ENCODE assay signal across 1 cellular context in the genomic region with DNA sequence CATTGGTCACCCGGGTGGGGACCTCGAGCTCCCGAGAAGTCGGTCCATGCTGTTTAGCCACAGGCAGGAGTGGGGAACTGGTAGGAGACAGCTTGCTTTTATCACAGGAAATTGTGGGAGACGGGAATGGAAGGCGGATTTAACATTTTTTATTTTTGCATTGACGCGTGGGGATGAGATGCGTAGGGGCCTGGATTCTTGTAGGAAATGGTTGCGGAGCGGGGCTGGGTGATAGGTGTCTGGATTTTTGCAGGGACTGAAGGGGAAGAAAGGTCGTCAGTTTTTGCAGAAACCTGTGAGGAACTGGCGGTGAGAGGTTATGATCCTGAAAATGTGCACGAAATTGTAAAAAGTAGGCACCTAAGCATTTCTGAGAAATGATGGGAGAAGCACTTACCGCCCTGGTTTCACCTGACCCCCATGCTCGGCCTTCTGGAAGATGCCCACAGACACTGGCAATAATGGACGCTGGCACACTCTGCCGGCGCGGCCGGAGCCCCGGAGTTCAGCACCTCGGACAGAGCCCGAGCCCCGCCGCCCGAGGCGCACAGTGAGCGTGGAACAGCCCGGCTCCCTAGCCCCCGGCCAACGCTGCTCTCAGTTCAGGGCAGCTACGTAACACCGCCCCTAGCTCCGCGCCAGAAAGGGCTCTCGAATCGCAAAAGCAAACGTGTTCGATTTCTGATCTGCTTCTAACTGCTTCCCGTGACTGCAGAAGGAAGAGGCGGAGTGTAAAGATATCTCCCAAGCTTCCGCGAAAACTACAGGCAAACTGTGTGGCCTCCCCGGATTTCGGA.
TF ChIP-seq lines count a peak whose summit lies in the region.

No MANE protein-coding gene starts in this region.

TF ChIP-seq in HepG2, 621 proteins besides CTCF, POLR2A, EP300 and RAD21 (continued from another document and continues in another):
- TF ChIP-seq, protein P1, sequence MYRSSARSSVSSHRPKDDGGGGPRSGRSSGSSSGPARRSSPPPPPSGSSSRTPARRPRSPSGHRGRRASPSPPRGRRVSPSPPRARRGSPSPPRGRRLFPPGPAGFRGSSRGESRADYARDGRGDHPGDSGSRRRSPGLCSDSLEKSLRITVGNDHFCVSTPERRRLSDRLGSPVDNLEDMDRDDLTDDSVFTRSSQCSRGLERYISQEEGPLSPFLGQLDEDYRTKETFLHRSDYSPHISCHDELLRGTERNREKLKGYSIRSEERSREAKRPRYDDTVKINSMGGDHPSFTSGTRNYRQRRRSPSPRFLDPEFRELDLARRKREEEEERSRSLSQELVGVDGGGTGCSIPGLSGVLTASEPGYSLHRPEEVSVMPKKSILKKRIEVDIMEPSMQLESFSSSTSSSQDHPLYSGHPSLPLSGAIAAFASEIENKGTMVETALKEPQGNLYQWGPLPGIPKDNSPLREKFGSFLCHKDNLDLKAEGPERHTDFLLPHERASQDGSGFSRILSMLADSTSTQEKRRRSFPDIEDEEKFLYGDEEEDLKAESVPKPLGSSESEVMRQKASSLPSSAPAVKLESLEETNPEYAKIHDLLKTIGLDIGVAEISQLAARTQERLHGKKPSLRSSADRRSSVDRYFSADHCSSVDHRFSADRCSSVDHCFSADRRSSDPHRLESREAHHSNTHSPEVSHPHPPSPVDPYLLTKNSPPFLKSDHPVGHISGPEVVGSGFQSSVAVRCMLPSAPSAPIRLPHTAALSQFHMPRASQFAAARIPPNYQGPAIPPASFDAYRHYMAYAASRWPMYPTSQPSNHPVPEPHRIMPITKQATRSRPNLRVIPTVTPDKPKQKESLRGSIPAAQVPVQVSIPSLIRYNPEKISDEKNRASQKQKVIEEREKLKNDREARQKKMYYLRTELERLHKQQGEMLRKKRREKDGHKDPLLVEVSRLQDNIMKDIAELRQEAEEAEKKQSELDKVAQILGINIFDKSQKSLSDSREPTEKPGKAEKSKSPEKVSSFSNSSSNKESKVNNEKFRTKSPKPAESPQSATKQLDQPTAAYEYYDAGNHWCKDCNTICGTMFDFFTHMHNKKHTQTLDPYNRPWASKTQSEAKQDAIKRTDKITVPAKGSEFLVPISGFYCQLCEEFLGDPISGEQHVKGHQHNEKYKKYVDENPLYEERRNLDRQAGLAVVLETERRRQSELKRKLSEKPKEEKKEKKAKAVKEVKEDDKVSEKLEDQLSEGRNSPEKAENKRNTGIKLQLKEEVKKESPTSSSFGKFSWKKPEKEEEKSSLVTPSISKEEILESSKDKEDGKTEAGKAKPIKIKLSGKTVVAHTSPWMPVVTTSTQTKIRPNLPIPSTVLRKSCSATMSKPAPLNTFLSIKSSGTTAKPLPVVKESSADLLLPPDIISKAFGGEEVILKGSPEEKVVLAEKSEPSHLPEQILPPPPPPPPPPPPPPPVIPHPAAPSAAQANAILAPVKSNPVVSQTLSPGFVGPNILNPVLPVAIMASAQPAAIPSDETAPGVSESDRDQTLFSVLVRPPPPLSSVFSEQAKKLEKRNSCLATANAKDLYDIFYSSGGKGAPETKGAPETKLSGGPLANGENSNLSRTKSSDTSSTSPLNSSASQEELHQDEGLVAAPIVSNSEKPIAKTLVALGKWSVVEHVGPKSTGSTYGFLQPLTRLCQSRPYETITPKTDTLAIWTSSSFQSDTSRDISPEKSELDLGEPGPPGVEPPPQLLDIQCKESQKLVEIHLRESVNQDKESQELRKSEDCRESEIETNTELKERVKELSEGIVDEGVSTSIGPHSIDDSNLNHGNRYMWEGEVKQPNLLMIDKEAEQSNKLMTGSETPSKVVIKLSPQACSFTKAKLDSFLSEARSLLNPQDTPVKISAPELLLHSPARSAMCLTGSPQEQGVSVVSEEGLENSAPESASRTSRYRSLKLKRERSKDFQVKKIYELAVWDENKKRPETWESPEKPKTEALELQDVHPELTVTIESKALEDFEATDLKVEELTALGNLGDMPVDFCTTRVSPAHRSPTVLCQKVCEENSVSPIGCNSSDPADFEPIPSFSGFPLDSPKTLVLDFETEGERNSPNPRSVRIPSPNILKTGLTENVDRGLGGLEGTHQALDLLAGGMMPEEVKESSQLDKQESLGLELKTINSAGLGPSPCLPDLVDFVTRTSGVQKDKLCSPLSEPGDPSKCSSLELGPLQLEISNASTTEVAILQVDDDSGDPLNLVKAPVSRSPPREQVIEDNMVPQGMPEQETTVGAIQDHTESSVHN (CRISPR knock-in tag; IDR thresholded peaks at IDR 0.05), result no peak
- TF ChIP-seq ZNF781 (CRISPR knock-in tag; IDR thresholded peaks at IDR 0.05; ENCODE audit: borderline replicate concordance, not compliant biosample characterization) (peak; percentile 69), ISL2 (CRISPR knock-in tag; IDR thresholded peaks at IDR 0.05) (peak; percentile 64; the same call in 1 of the 2 replicates), BRCA1 (CRISPR knock-in tag; IDR thresholded peaks at IDR 0.05) (peak; percentile 71; the same call in 1 of the 2 replicates), GABPB1 (CRISPR knock-in tag; IDR thresholded peaks at IDR 0.05) (peak; percentile 56; the same call in 1 of the 2 replicates), ZNF431 (CRISPR knock-in tag; IDR thresholded peaks at IDR 0.05; ENCODE audit: borderline replicate concordance, low read depth) (peak; percentile 66; the same call in 1 of the 2 replicates), IKZF1 (IDR thresholded peaks at IDR 0.05) (no peak), MEIS2 (CRISPR knock-in tag; IDR thresholded peaks at IDR 0.05) (peak; percentile 82; the same call in 1 of the 2 replicates), ZMAT3 (CRISPR knock-in tag; conservative IDR thresholded peaks at IDR 0.05) (peak; percentile 84), SP140L (CRISPR knock-in tag; IDR thresholded peaks at IDR 0.05; ENCODE audit: borderline replicate concordance) (peak; percentile 92; the same call in 1 of the 2 replicates), SRY (CRISPR knock-in tag; IDR thresholded peaks at IDR 0.05) (peak; percentile 77; the same call in 1 of the 2 replicates), PHF20 (CRISPR knock-in tag; IDR thresholded peaks at IDR 0.05) (0 out of 2 replicates have a peak, but pooled peaks have one; percentile 25), TGIF2 (CRISPR knock-in tag; IDR thresholded peaks at IDR 0.05) (no peak), PAX8 (CRISPR knock-in tag; IDR thresholded peaks at IDR 0.05; ENCODE audit: borderline replicate concordance) (no peak), HES4 (CRISPR knock-in tag; IDR thresholded peaks at IDR 0.05; ENCODE audit: borderline replicate concordance) (peak; percentile 78), ZNF317 (CRISPR knock-in tag; IDR thresholded peaks at IDR 0.05) (peak; percentile 60; the same call in 1 of the 2 replicates), ELF3 (CRISPR knock-in tag; IDR thresholded peaks at IDR 0.05) (0 out of 2 replicates have a peak, but pooled peaks have one; percentile 25), NFKB2 (CRISPR knock-in tag; IDR thresholded peaks at IDR 0.05; ENCODE audit: borderline replicate concordance) (peak; percentile 87; the same call in 1 of the 2 replicates), ZNF556 (CRISPR knock-in tag; IDR thresholded peaks at IDR 0.05; ENCODE audit: borderline replicate concordance) (no peak), TRIM24 (CRISPR knock-in tag; IDR thresholded peaks at IDR 0.05) (no peak), XRCC5 (optimal IDR thresholded peaks at IDR 0.05; ENCODE audit: low read length) (peak; percentile 68), MAZ (IDR thresholded peaks at IDR 0.05; ENCODE audit: borderline replicate concordance, low read depth, low read length) (no peak), MAZ (CRISPR knock-in tag; IDR thresholded peaks at IDR 0.05; ENCODE audit: low read depth) (0 out of 2 replicates have a peak, but pooled peaks have one; percentile 47), ZNF205 (CRISPR knock-in tag; IDR thresholded peaks at IDR 0.05) (0 out of 2 replicates have a peak, but pooled peaks have one; percentile 36), ZNF772 (CRISPR knock-in tag; IDR thresholded peaks at IDR 0.05) (0 out of 2 replicates have a peak, but pooled peaks have one; percentile 37), HHEX (CRISPR knock-in tag; IDR thresholded peaks at IDR 0.05) (no peak)
- TF ChIP-seq, protein P2, sequence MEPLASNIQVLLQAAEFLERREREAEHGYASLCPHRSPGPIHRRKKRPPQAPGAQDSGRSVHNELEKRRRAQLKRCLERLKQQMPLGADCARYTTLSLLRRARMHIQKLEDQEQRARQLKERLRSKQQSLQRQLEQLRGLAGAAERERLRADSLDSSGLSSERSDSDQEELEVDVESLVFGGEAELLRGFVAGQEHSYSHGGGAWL (CRISPR knock-in tag; IDR thresholded peaks at IDR 0.05), result peak; percentile 85; the same call in 1 of the 2 replicates
- TF ChIP-seq, protein P3, sequence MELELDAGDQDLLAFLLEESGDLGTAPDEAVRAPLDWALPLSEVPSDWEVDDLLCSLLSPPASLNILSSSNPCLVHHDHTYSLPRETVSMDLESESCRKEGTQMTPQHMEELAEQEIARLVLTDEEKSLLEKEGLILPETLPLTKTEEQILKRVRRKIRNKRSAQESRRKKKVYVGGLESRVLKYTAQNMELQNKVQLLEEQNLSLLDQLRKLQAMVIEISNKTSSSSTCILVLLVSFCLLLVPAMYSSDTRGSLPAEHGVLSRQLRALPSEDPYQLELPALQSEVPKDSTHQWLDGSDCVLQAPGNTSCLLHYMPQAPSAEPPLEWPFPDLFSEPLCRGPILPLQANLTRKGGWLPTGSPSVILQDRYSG (CRISPR knock-in tag; IDR thresholded peaks at IDR 0.05), result peak; percentile 80; the same call in 1 of the 2 replicates
- TF ChIP-seq, protein P4, sequence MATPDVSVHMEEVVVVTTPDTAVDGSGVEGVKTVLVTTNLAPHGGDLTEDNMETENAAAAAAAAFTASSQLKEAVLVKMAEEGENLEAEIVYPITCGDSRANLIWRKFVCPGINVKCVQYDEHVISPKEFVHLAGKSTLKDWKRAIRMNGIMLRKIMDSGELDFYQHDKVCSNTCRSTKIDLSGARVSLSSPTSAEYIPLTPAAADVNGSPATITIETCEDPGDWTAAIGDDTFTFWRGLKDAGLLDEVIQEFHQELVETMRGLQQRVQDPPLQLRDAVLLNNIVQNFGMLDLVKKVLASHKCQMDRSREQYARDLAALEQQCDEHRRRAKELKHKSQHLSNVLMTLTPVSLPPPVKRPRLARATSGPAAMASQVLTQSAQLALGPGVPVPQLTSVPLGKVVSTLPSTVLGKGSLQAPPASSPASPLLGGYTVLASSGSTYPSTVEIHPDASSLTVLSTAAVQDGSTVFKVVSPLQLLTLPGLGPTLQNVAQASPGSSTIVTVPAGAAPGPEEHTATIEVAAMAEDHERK (CRISPR knock-in tag; IDR thresholded peaks at IDR 0.05; ENCODE audit: low read depth), result no peak
- TF ChIP-seq, protein P5, sequence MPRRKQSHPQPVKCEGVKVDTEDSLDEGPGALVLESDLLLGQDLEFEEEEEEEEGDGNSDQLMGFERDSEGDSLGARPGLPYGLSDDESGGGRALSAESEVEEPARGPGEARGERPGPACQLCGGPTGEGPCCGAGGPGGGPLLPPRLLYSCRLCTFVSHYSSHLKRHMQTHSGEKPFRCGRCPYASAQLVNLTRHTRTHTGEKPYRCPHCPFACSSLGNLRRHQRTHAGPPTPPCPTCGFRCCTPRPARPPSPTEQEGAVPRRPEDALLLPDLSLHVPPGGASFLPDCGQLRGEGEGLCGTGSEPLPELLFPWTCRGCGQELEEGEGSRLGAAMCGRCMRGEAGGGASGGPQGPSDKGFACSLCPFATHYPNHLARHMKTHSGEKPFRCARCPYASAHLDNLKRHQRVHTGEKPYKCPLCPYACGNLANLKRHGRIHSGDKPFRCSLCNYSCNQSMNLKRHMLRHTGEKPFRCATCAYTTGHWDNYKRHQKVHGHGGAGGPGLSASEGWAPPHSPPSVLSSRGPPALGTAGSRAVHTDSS (CRISPR knock-in tag; conservative IDR thresholded peaks at IDR 0.05), result no peak
- TF ChIP-seq, protein P6, sequence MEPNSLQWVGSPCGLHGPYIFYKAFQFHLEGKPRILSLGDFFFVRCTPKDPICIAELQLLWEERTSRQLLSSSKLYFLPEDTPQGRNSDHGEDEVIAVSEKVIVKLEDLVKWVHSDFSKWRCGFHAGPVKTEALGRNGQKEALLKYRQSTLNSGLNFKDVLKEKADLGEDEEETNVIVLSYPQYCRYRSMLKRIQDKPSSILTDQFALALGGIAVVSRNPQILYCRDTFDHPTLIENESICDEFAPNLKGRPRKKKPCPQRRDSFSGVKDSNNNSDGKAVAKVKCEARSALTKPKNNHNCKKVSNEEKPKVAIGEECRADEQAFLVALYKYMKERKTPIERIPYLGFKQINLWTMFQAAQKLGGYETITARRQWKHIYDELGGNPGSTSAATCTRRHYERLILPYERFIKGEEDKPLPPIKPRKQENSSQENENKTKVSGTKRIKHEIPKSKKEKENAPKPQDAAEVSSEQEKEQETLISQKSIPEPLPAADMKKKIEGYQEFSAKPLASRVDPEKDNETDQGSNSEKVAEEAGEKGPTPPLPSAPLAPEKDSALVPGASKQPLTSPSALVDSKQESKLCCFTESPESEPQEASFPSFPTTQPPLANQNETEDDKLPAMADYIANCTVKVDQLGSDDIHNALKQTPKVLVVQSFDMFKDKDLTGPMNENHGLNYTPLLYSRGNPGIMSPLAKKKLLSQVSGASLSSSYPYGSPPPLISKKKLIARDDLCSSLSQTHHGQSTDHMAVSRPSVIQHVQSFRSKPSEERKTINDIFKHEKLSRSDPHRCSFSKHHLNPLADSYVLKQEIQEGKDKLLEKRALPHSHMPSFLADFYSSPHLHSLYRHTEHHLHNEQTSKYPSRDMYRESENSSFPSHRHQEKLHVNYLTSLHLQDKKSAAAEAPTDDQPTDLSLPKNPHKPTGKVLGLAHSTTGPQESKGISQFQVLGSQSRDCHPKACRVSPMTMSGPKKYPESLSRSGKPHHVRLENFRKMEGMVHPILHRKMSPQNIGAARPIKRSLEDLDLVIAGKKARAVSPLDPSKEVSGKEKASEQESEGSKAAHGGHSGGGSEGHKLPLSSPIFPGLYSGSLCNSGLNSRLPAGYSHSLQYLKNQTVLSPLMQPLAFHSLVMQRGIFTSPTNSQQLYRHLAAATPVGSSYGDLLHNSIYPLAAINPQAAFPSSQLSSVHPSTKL (CRISPR knock-in tag; IDR thresholded peaks at IDR 0.05), result 0 out of 2 replicates have a peak, but pooled peaks have one; percentile 16
- TF ChIP-seq, protein P7, sequence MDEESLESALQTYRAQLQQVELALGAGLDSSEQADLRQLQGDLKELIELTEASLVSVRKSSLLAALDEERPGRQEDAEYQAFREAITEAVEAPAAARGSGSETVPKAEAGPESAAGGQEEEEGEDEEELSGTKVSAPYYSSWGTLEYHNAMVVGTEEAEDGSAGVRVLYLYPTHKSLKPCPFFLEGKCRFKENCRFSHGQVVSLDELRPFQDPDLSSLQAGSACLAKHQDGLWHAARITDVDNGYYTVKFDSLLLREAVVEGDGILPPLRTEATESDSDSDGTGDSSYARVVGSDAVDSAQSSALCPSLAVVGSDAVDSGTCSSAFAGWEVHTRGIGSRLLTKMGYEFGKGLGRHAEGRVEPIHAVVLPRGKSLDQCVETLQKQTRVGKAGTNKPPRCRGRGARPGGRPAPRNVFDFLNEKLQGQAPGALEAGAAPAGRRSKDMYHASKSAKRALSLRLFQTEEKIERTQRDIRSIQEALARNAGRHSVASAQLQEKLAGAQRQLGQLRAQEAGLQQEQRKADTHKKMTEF (CRISPR knock-in tag; IDR thresholded peaks at IDR 0.05), result peak; percentile 25; the same call in 1 of the 2 replicates
- TF ChIP-seq, protein P8, sequence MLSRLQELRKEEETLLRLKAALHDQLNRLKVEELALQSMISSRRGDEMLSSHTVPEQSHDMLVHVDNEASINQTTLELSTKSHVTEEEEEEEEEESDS (CRISPR knock-in tag; IDR thresholded peaks at IDR 0.05; ENCODE audit: borderline replicate concordance), result no peak
